1 cellular context compared by ENCODE assay signal in the genomic region with DNA sequence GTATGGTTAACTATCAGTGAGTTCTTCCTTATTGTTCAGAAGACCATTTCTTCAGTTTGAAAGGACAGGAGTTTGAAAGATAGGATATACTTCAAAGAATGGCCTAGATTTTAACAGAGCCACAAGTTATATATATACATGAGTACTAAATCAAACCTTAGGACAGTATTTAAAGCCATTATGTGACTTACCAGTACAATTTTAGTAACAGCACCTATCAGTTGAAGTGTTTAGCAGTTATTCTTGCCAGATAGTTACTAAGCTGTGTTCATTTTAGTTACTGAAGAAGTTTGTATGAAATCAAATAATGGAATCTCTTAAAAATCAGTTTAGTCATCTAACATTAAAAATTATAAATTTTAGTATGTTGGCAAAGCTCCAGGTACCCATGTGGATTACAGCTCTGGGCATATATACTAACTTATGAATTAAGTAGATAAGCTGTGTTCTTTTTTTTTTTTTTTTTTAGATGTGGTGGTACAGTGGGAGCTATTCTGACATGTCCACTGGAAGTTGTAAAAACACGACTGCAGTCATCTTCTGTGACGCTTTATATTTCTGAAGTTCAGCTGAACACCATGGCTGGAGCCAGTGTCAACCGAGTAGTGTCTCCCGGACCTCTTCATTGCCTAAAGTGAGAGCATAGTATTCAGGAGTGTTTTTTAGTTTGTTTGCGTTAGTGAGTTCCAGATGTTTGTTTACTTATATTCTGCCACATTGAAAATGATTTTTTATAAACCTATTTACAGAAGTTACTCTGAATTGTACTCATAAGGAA.
TF ChIP-seq lines count a peak whose summit lies in the region.

No MANE protein-coding gene starts in this region.

TF ChIP-seq in K562, 482 proteins besides CTCF, POLR2A, EP300 and RAD21:
- TF ChIP-seq STAT5A (IDR thresholded peaks at IDR 0.05; ENCODE audit: borderline replicate concordance, low read length), result no peak
- 0 out of 2 replicates have a peak, but pooled peaks have one; percentile 17 for TF ChIP-seq NFIC (IDR thresholded peaks at IDR 0.05)
TF ChIP-seq in K562: peak in this region for 1.
